ENCODE assay signal across 1 cellular context in the genomic region with DNA sequence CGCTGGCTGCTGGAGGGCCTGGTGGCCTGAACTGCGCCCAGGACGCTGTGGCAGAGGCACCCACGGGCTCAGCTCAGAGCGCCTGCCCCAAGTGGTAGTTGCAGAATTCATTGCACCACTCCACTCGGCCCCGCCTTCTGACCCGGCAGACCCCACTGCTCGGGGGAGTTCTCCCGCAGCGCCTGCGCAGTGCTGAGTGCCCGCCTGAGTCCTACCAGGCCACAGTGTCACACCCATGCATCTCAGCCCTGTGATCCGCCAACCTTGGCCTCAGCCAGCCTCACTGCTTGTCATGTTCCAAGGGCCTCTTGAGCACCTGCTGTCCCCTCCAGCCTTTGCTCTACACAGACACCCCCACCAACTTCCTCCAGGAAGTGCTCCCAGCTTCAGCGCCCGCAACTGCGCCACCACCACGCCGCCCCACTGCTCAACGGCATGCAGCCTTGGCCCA.
TF ChIP-seq lines count a peak whose summit lies in the region.

No MANE protein-coding gene starts in this region.

TF ChIP-seq in GM23338, 12 proteins besides CTCF, POLR2A, EP300 and RAD21 (continued from another document):
- TF ChIP-seq, protein P1, sequence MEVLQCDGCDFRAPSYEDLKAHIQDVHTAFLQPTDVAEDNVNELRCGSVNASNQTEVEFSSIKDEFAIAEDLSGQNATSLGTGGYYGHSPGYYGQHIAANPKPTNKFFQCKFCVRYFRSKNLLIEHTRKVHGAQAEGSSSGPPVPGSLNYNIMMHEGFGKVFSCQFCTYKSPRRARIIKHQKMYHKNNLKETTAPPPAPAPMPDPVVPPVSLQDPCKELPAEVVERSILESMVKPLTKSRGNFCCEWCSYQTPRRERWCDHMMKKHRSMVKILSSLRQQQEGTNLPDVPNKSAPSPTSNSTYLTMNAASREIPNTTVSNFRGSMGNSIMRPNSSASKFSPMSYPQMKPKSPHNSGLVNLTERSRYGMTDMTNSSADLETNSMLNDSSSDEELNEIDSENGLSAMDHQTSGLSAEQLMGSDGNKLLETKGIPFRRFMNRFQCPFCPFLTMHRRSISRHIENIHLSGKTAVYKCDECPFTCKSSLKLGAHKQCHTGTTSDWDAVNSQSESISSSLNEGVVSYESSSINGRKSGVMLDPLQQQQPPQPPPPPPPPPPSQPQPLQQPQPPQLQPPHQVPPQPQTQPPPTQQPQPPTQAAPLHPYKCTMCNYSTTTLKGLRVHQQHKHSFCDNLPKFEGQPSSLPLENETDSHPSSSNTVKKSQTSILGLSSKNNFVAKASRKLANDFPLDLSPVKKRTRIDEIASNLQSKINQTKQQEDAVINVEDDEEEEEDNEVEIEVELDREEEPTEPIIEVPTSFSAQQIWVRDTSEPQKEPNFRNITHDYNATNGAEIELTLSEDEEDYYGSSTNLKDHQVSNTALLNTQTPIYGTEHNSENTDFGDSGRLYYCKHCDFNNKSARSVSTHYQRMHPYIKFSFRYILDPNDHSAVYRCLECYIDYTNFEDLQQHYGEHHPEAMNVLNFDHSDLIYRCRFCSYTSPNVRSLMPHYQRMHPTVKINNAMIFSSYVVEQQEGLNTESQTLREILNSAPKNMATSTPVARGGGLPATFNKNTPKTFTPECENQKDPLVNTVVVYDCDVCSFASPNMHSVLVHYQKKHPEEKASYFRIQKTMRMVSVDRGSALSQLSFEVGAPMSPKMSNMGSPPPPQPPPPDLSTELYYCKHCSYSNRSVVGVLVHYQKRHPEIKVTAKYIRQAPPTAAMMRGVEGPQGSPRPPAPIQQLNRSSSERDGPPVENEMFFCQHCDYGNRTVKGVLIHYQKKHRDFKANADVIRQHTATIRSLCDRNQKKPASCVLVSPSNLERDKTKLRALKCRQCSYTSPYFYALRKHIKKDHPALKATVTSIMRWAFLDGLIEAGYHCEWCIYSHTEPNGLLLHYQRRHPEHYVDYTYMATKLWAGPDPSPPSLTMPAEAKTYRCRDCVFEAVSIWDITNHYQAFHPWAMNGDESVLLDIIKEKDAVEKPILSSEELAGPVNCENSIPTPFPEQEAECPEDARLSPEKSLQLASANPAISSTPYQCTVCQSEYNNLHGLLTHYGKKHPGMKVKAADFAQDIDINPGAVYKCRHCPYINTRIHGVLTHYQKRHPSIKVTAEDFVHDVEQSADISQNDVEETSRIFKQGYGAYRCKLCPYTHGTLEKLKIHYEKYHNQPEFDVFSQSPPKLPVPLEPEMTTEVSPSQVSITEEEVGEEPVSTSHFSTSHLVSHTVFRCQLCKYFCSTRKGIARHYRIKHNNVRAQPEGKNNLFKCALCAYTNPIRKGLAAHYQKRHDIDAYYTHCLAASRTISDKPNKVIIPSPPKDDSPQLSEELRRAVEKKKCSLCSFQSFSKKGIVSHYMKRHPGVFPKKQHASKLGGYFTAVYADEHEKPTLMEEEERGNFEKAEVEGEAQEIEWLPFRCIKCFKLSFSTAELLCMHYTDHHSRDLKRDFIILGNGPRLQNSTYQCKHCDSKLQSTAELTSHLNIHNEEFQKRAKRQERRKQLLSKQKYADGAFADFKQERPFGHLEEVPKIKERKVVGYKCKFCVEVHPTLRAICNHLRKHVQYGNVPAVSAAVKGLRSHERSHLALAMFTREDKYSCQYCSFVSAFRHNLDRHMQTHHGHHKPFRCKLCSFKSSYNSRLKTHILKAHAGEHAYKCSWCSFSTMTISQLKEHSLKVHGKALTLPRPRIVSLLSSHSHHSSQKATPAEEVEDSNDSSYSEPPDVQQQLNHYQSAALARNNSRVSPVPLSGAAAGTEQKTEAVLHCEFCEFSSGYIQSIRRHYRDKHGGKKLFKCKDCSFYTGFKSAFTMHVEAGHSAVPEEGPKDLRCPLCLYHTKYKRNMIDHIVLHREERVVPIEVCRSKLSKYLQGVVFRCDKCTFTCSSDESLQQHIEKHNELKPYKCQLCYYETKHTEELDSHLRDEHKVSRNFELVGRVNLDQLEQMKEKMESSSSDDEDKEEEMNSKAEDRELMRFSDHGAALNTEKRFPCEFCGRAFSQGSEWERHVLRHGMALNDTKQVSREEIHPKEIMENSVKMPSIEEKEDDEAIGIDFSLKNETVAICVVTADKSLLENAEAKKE (CRISPR knock-in tag; IDR thresholded peaks at IDR 0.05) = no peak
- TF ChIP-seq POLR2AphosphoS5 (IDR thresholded peaks at IDR 0.05; ENCODE audit: low read depth) (no peak), EZH2 (IDR thresholded peaks at IDR 0.05; ENCODE audit: low read depth, unreplicated experiment) (no peak), ZNF114 (CRISPR knock-in tag; IDR thresholded peaks at IDR 0.05) (no peak), EZH2phosphoT487 (IDR thresholded peaks at IDR 0.05; ENCODE audit: unreplicated experiment) (no peak), STAT1 (IDR thresholded peaks at IDR 0.05; ENCODE audit: unreplicated experiment) (no peak), JUNB (IDR thresholded peaks at IDR 0.05; ENCODE audit: unreplicated experiment) (no peak), CREB1 (CRISPR knock-in tag; IDR thresholded peaks at IDR 0.05; ENCODE audit: low read depth) (no peak)
